In the genomic region with DNA sequence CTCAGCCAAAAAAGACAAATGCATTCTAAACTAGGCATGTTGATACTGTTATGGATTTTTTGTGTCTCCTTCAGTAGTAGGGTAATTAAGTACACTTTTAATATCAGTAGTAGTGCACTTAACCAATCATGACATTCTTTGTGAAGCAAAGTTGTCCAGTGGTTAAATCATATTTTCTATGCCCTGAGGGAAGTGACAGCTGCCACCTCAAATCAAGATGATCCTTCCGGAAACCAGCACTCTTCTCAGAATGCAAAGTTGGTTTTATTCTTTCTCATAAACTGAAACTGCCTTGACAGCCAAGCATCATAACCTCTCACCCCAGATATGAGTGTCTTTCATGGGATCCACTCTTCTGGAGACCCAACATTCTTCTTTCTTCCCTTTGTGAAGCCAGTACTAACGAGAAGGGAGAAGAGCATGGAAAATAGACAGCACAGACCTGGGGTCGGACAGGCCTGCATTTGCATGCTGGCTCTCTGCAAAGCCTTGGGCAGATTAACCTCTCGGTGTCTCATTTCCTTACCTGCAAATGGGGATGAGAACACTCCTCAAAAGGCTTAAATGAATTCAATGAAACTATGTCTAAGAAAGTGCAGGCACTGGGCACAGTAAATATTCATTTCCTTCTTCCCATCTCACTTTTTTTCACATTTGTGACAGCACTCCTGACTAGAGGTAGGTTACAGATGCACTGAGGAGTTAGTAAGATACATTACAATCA, we compare ENCODE assay signal across 8 cellular contexts. TPM values are rescaled to one million over a fixed set of nuclear protein-coding genes. Genes with fewer than 3 reads are reported as not detected.
DNase-seq lines count a peak whose midpoint lies in the region; ATAC-seq and TF ChIP-seq lines count a peak whose summit lies in the region.

No MANE protein-coding gene starts in this region.

- H3K27ac ChIP-seq in foreskin keratinocyte, result peak overlapping the region; percentile 28
- no peak overlapping the region for H3K27ac ChIP-seq in tibial nerve
- H3K27ac ChIP-seq in endodermal cell (ENCODE audit: low read depth, low read length), result no peak overlapping the region

- no peaks in the 10 kb centered on the region for H3K27me3 Mint-ChIP-seq in endodermal cell (ENCODE audit: insufficient read depth)
- H3K27me3 Mint-ChIP-seq in endothelial cell (ENCODE audit: unreplicated experiment), result no peaks in the 10 kb centered on the region

- H3K9me3 ChIP-seq in tibial nerve, result no peaks in the 10 kb centered on the region
- no peaks in the 10 kb centered on the region for H3K9me3 ChIP-seq in endodermal cell (ENCODE audit: control insufficient read depth, low read length)

- peak; percentile 70 for ATAC-seq in GM18499 (IDR thresholded peaks at IDR 0.05; ENCODE audit: insufficient read depth, unreplicated experiment)
- ATAC-seq in GM21447 (IDR thresholded peaks at IDR 0.05; ENCODE audit: unreplicated experiment), result peak; percentile 84
- peak; percentile 61 for ATAC-seq in HG03558 (IDR thresholded peaks at IDR 0.05; ENCODE audit: extremely low read depth, unreplicated experiment)
- peak; percentile 35 for ATAC-seq in foreskin keratinocyte

- no peak for TF ChIP-seq CTCF in foreskin keratinocyte (conservative IDR thresholded peaks at IDR 0.05)
- no peak for TF ChIP-seq CTCF in tibial nerve (IDR thresholded peaks at IDR 0.05)
- TF ChIP-seq CTCF in endodermal cell (conservative IDR thresholded peaks at IDR 0.05), result no peak
- TF ChIP-seq CTCF in endothelial cell (IDR thresholded peaks at IDR 0.05; ENCODE audit: unreplicated experiment), result no peak

- H3K9me3 Mint-ChIP-seq in endodermal cell (peaks cover under 1% of the 10 kb centered on the region), endothelial cell (ENCODE audit: unreplicated experiment) (no peaks in the 10 kb centered on the region)

- peaks cover 0 to 14% (median 0%) of the 10 kb centered on the region in 3 donors for H3K36me3 ChIP-seq in tibial nerve
- peaks cover 18% of the 10 kb centered on the region for H3K36me3 ChIP-seq in endodermal cell (ENCODE audit: control insufficient read depth, insufficient read depth, low read length)

- no peak overlapping the region for H3K4me3 Mint-ChIP-seq in endodermal cell
- no peak overlapping the region for H3K4me3 Mint-ChIP-seq in endothelial cell (ENCODE audit: unreplicated experiment)

- peaks cover 29% of the 10 kb centered on the region for H3K4me1 Mint-ChIP-seq in endodermal cell
- H3K4me1 Mint-ChIP-seq in endothelial cell (ENCODE audit: unreplicated experiment), result peaks cover 20% of the 10 kb centered on the region

- DNase-seq in foreskin keratinocyte (peak; percentile 20 to 52), tibial nerve (ENCODE audit: low spot score in 2 of 2) (no peak), AG08396 (ENCODE audit: low spot score) (no peak), endodermal cell (no peak), endothelial cell (ENCODE audit: low spot score) (no peak)

- WGBS in tibial nerve, 2 donors, result 75 to 81% methylated on average over 4 of the region's 4 CpGs
- 76 to 77% methylated on average over 3 to 4 of the region's 4 CpGs for WGBS in endodermal cell (ENCODE audit: insufficient coverage in 1 of 2, insufficient read length in 1 of 2), 2 experiments

- TF ChIP-seq EP300 in tibial nerve (IDR thresholded peaks at IDR 0.05), result no peak

- no peak overlapping the region for H3K9ac ChIP-seq in endodermal cell (ENCODE audit: extremely low read depth, low read length, poor library complexity, severe bottlenecking)

- TF ChIP-seq POLR2A in tibial nerve (IDR thresholded peaks at IDR 0.05), result no peak

- H3K4me3 ChIP-seq in tibial nerve (no peak overlapping the region), endodermal cell (ENCODE audit: low read length) (no peak overlapping the region)

- peaks cover 35% of the 10 kb centered on the region for H3K4me1 ChIP-seq in foreskin keratinocyte
- peaks cover 0 to 38% (median 5%) of the 10 kb centered on the region in 4 donors for H3K4me1 ChIP-seq in tibial nerve
- no peaks in the 10 kb centered on the region for H3K4me1 ChIP-seq in endodermal cell (ENCODE audit: control insufficient read depth, insufficient read depth, low read length)

- no peak overlapping the region for H3K27ac Mint-ChIP-seq in endodermal cell
- no peak overlapping the region for H3K27ac Mint-ChIP-seq in endothelial cell (ENCODE audit: unreplicated experiment)

- H3K27me3 ChIP-seq in foreskin keratinocyte (no peaks in the 10 kb centered on the region), tibial nerve (no peaks in the 10 kb centered on the region), endodermal cell (ENCODE audit: control insufficient read depth, insufficient read depth, low read length, poor library complexity, severe bottlenecking) (no peaks in the 10 kb centered on the region)

- H3K36me3 Mint-ChIP-seq in endodermal cell (ENCODE audit: low read depth), result peaks cover 17% of the 10 kb centered on the region
- no peaks in the 10 kb centered on the region for H3K36me3 Mint-ChIP-seq in endothelial cell (ENCODE audit: low read depth, unreplicated experiment)

RNA-seq across cellular contexts. Expression of a gene that starts 13.2 kb away (rescaled TPM):
- total RNA-seq in foreskin keratinocyte, result 52.0 and 55.8 TPM in 2 replicates
- 36.3 and 42.8 TPM in 2 replicates for polyA plus RNA-seq in foreskin keratinocyte
- 10 to 100 TPM; 11.4 to 35.1 (median 18.0) TPM for total RNA-seq in tibial nerve
- 10 to 100 TPM; 67.7 to 99.1 TPM for total RNA-seq in endodermal cell
- 42.5 TPM for polyA plus RNA-seq in endodermal cell (2013, experiment 1 of 2)
- polyA plus RNA-seq in endodermal cell (2013, experiment 2 of 2), result 44.0 TPM
- total RNA-seq in endothelial cell (ENCODE audit: unreplicated experiment), result 40.6 TPM

RNA-seq across cellular contexts. Expression of a gene that starts 13.3 kb away (rescaled TPM):
- 2.6 and 3.3 TPM in 2 replicates for total RNA-seq in foreskin keratinocyte
- polyA plus RNA-seq in foreskin keratinocyte, result 0.79 and 0.84 TPM in 2 replicates
- total RNA-seq in tibial nerve, result 1 to 10 TPM in 2 of 4 donors, under 1 TPM in 2; 0.66 to 3.0 (median 2.0) TPM
- 10 to 100 TPM in 1 of 2 donors, 1 to 10 TPM in 1; 6.2 to 12.8 TPM for total RNA-seq in endodermal cell
- 5.0 TPM for polyA plus RNA-seq in endodermal cell (2013, experiment 1 of 2)
- 5.8 TPM for polyA plus RNA-seq in endodermal cell (2013, experiment 2 of 2)
- total RNA-seq in endothelial cell (ENCODE audit: unreplicated experiment), result 2.4 TPM

Comparison
In these comparisons a context has a peak if more than half of its experiments do, and no peak if none do; other contexts are left out.
1. DNase-seq: peak in foreskin keratinocyte (2 of 2); none in tibial nerve (0 of 2), AG08396 (single experiment), endodermal cell (single experiment) and endothelial cell (single experiment).
2. Peak in every context shown above with its lines, with median percentiles within 50 percentile points of each other: ATAC-seq.